17 cellular contexts compared by ENCODE assay signal in genomic region chr6:45599053-45599452, GRCh38.
A peak's percentile ranks its signal among the peaks of the same experiment; 100 is the strongest.
DNase-seq lines count a peak whose midpoint lies in the region; ATAC-seq, FAIRE-seq and TF ChIP-seq lines count a peak whose summit lies in the region.
"Had no signal": no experiment of that assay in that cellular context is flagged by ENCODE, and none has a peak within 500 bp of the region (broad histone marks: within the 10 kb centered on the region; RNA-seq: fewer than 3 reads in every experiment).

No MANE protein-coding gene starts in this region.

- no peak overlapping the region for H2AFZ ChIP-seq in GM23338
- H2AFZ ChIP-seq in SK-N-SH (ENCODE audit: low read depth): no peak overlapping the region

- H3K4me3 ChIP-seq in HEK293 (ENCODE audit: low read depth, low read length): no peak overlapping the region
- no peak overlapping the region for H3K4me3 ChIP-seq in bronchial epithelial cell (ENCODE audit: low read depth, low read length)
- no peak overlapping the region for H3K4me3 ChIP-seq in fibroblast of pulmonary artery (replicated peaks; ENCODE audit: low read depth, low read length)
- no peak overlapping the region for H3K4me3 ChIP-seq in GM23338
- H3K4me3 ChIP-seq in SK-N-SH (ENCODE audit: low read depth in 2 of 2, low read length in 1 of 2): no peak overlapping the region
- H3K4me3 ChIP-seq: BLaER1 treated with 17β-estradiol and CSF1 and Interleukin-3, amounts not matched to agents 10 nM and 100 nM; GM12878 had no signal

- DNase-seq in ELR (ENCODE audit: low read depth): peak; percentile 32
- peak; percentile 81 for DNase-seq in bronchial epithelial cell (ENCODE audit: low read depth)
- peak; percentile 35 for DNase-seq in fibroblast of pulmonary artery (ENCODE audit: low read depth)
- no peak for DNase-seq in GM23338 (ENCODE audit: low spot score)
- DNase-seq in activated T-cell treated with anti-CD3 and anti-CD28 coated beads, Interleukin-2, amount 50 U/mL, for 72 hours: no peak
- no peak for DNase-seq in SK-N-SH
- DNase-seq: ACHN; Calu3; CD4-positive, CD25-positive, alpha-beta regulatory T cell; DMS 273 treated with DMSO at 0.1 percent for 48 hours; IMR-90; KBM-7 had no signal

- H3K36me3 ChIP-seq in HEK293 (ENCODE audit: control insufficient read depth in 2 of 2, insufficient read depth in 1 of 2, low read length in 2 of 2): no peaks in the 10 kb centered on the region
- no peaks in the 10 kb centered on the region for H3K36me3 ChIP-seq in bronchial epithelial cell (ENCODE audit: control insufficient read depth, insufficient read depth, low read length)
- no peaks in the 10 kb centered on the region for H3K36me3 ChIP-seq in GM23338 (ENCODE audit: insufficient read depth)
- H3K36me3 ChIP-seq in SK-N-SH (replicated peaks in 1 of 2; ENCODE audit: control insufficient read depth in 1 of 2, insufficient read depth in 2 of 2, low read length in 1 of 2): no peaks in the 10 kb centered on the region
- H3K36me3 ChIP-seq: BLaER1 treated with 17β-estradiol and CSF1 and Interleukin-3, amounts not matched to agents 10 nM and 100 nM had no signal

- H3K4me1 ChIP-seq in HEK293 (ENCODE audit: control insufficient read depth, insufficient read depth, low read length) (peaks cover 8% of the 10 kb centered on the region; the same call in 1 of the 2 replicates), GM23338 (ENCODE audit: insufficient read depth) (peaks cover 4% of the 10 kb centered on the region; the same call in 1 of the 2 replicates), SK-N-SH (ENCODE audit: control insufficient read depth in 1 of 2, insufficient read depth in 2 of 2, low read depth in 1 of 2, low read length in 1 of 2) (no peaks in the 10 kb centered on the region)
- H3K4me1 ChIP-seq: BLaER1 treated with 17β-estradiol and CSF1 and Interleukin-3, amounts not matched to agents 10 nM and 100 nM had no signal

- H4K20me1 ChIP-seq in GM23338 (replicated peaks; ENCODE audit: insufficient read depth): no peaks in the 10 kb centered on the region
- H4K20me1 ChIP-seq in SK-N-SH (ENCODE audit: insufficient read depth): no peaks in the 10 kb centered on the region
- H4K20me1 ChIP-seq: BLaER1 treated with 17β-estradiol and CSF1 and Interleukin-3, amounts not matched to agents 10 nM and 100 nM had no signal

- H3K9me2 ChIP-seq in GM23338 (ENCODE audit: insufficient read depth) (no peaks in the 10 kb centered on the region), SK-N-SH (no peaks in the 10 kb centered on the region)

- TF ChIP-seq CTCF in HEK293 (tag by site-specific recombination; IDR thresholded peaks at IDR 0.05): no peak
- TF ChIP-seq CTCF in bronchial epithelial cell (IDR thresholded peaks at IDR 0.05; ENCODE audit: insufficient read depth, low read length, severe bottlenecking): no peak
- no peak for TF ChIP-seq CTCF in fibroblast of pulmonary artery (IDR thresholded peaks at IDR 0.05; ENCODE audit: low read length, missing control alignments)
- no peak for TF ChIP-seq CTCF in GM23338 (conservative IDR thresholded peaks at IDR 0.05; ENCODE audit: low read depth in 2 of 2)
- no peak for TF ChIP-seq CTCF in SK-N-SH (IDR thresholded peaks at IDR 0.05)

- H3F3A ChIP-seq in GM23338 (replicated peaks; ENCODE audit: low read depth): no peaks in the 10 kb centered on the region
- H3F3A ChIP-seq in SK-N-SH (replicated peaks; ENCODE audit: insufficient read depth): no peaks in the 10 kb centered on the region

- H3K36me3 Mint-ChIP-seq in GM23338 (ENCODE audit: low read depth): no peaks in the 10 kb centered on the region
- peaks cover 11 to 28% of the 10 kb centered on the region in 2 donors for H3K36me3 Mint-ChIP-seq in activated T-cell treated with anti-CD3 and anti-CD28 coated beads, Interleukin-2, amount 50 U/mL, for 72 hours (ENCODE audit: insufficient read depth in 2 of 2)

- no peak overlapping the region for H3K27ac Mint-ChIP-seq in GM23338
- no peak overlapping the region for H3K27ac Mint-ChIP-seq in activated T-cell treated with anti-CD3 and anti-CD28 coated beads, Interleukin-2, amount 50 U/mL, for 72 hours
- H3K27ac Mint-ChIP-seq: CD4-positive, CD25-positive, alpha-beta regulatory T cell had no signal

- no peak for FAIRE-seq in bronchial epithelial cell (lab: Jason Lieb, UNC)
- FAIRE-seq: GM12878 had no signal

- CTCF ChIA-PET in HEK293 (lab: Yijun Ruan, JAX) (no interaction called here), SK-N-SH (lab: Yijun Ruan, JAX) (no interaction called here)

- no peaks in the 10 kb centered on the region for H3K9me3 Mint-ChIP-seq in GM23338
- H3K9me3 Mint-ChIP-seq in activated T-cell treated with anti-CD3 and anti-CD28 coated beads, Interleukin-2, amount 50 U/mL, for 72 hours: peaks cover 9 to 10% of the 10 kb centered on the region in 2 donors

- H3K9me3 ChIP-seq in HEK293 (ENCODE audit: control insufficient read depth, insufficient read depth, low read depth, low read length) (no peaks in the 10 kb centered on the region), SK-N-SH (0 out of 2 replicates have a peak, but pooled peaks cover 6% of the 10 kb centered on the region)

- no peak for TF ChIP-seq RAD21 in SK-N-SH (IDR thresholded peaks at IDR 0.05; ENCODE audit: low read length)

- no peaks in the 10 kb centered on the region for H3K27me3 Mint-ChIP-seq in GM23338 (ENCODE audit: insufficient read depth, low read depth, poor library complexity)
- H3K27me3 Mint-ChIP-seq in activated T-cell treated with anti-CD3 and anti-CD28 coated beads, Interleukin-2, amount 50 U/mL, for 72 hours (ENCODE audit: low read depth): no peaks in the 10 kb centered on the region

- H3K79me2 ChIP-seq in GM23338 (replicated peaks; ENCODE audit: insufficient read depth) (no peaks in the 10 kb centered on the region), SK-N-SH (ENCODE audit: insufficient read depth) (no peaks in the 10 kb centered on the region)

- H3K9ac ChIP-seq in SK-N-SH: no peak overlapping the region
- H3K9ac ChIP-seq: BLaER1 treated with 17β-estradiol and CSF1 and Interleukin-3, amounts not matched to agents 10 nM and 100 nM had no signal

- no peak overlapping the region for H3K4me3 Mint-ChIP-seq in GM23338
- H3K4me3 Mint-ChIP-seq in activated T-cell treated with anti-CD3 and anti-CD28 coated beads, Interleukin-2, amount 50 U/mL, for 72 hours: no peak overlapping the region
- H3K4me3 Mint-ChIP-seq: CD4-positive, CD25-positive, alpha-beta regulatory T cell had no signal

- H3K27me3 ChIP-seq in bronchial epithelial cell (ENCODE audit: control insufficient read depth, insufficient read depth, low read length) (no peaks in the 10 kb centered on the region), GM23338 (ENCODE audit: insufficient read depth) (no peaks in the 10 kb centered on the region), SK-N-SH (ENCODE audit: insufficient read depth) (no peaks in the 10 kb centered on the region)
- H3K27me3 ChIP-seq: BLaER1 treated with 17β-estradiol and CSF1 and Interleukin-3, amounts not matched to agents 10 nM and 100 nM had no signal

- TF ChIP-seq EP300 in SK-N-SH (IDR thresholded peaks at IDR 0.05; ENCODE audit: borderline replicate concordance in 1 of 2, low read depth in 1 of 2, low read length in 1 of 2): no peak

- peaks cover 6% of the 10 kb centered on the region; the same call in 1 of the 3 replicates for H3K4me1 Mint-ChIP-seq in GM23338
- peaks cover 33% of the 10 kb centered on the region for H3K4me1 Mint-ChIP-seq in activated T-cell treated with anti-CD3 and anti-CD28 coated beads, Interleukin-2, amount 50 U/mL, for 72 hours (ENCODE audit: low read depth)

- no peak overlapping the region for H3K4me2 ChIP-seq in GM23338
- no peak overlapping the region for H3K4me2 ChIP-seq in SK-N-SH
- H3K4me2 ChIP-seq: BLaER1 treated with 17β-estradiol and CSF1 and Interleukin-3, amounts not matched to agents 10 nM and 100 nM had no signal

- H3K27ac ChIP-seq in HEK293 (ENCODE audit: extremely low read depth, low read depth, low read length) (no peak overlapping the region), GM23338 (ENCODE audit: low read depth) (no peak overlapping the region), SK-N-SH (ENCODE audit: low read depth in 2 of 2, low read length in 1 of 2) (no peak overlapping the region)
- H3K27ac ChIP-seq: BLaER1 treated with 17β-estradiol and CSF1 and Interleukin-3, amounts not matched to agents 10 nM and 100 nM had no signal

- POLR2A ChIA-PET in HEK293 (lab: Yijun Ruan, JAX): no interaction called here
- POLR2A ChIA-PET in SK-N-SH (lab: Yijun Ruan, JAX): no interaction called here

- ATAC-seq in HG03159 (IDR thresholded peaks at IDR 0.05; ENCODE audit: unreplicated experiment) (no peak), GM23338 (no peak)
- no peak for ATAC-seq in activated T-cell treated with anti-CD3 and anti-CD28 coated beads, Interleukin-2, amount 50 U/mL, for 72 hours (replicated peaks in 1 of 2)
- ATAC-seq: GM12878, HCT116 had no signal

TF ChIP-seq in HEK293, 187 proteins besides CTCF, POLR2A, EP300 and RAD21 (continues in another document):
- TF ChIP-seq ZNF211 (tag by site-specific recombination; IDR thresholded peaks at IDR 0.05; ENCODE audit: low read depth) (no peak), EGR2 (tag by site-specific recombination; IDR thresholded peaks at IDR 0.05; ENCODE audit: low read depth) (no peak), ZXDB (tag by site-specific recombination; IDR thresholded peaks at IDR 0.05) (no peak)

TF ChIP-seq in GM23338, 12 proteins besides CTCF, POLR2A, EP300 and RAD21 (continues in another document):
- TF ChIP-seq POLR2AphosphoS5 (IDR thresholded peaks at IDR 0.05; ENCODE audit: low read depth): no peak

TF ChIP-seq in SK-N-SH, 30 proteins besides CTCF, POLR2A, EP300 and RAD21 (continues in another document):
- TF ChIP-seq TAF1 (IDR thresholded peaks at IDR 0.05; ENCODE audit: borderline replicate concordance, low read depth, low read length) (no peak), RCOR1 (IDR thresholded peaks at IDR 0.05; ENCODE audit: low read length) (no peak), FOXJ3 (CRISPR knock-in tag; IDR thresholded peaks at IDR 0.05) (no peak), FOSL2 (IDR thresholded peaks at IDR 0.05; ENCODE audit: borderline replicate concordance, low read depth) (no peak)

Comparison
In these comparisons a context has a peak if more than half of its experiments do, and no peak if none do; other contexts are left out.
1. DNase-seq: peak in ELR (single experiment), bronchial epithelial cell (single experiment) and fibroblast of pulmonary artery (single experiment); none in GM23338 (single experiment), activated T-cell treated with anti-CD3 and anti-CD28 coated beads, Interleukin-2, amount 50 U/mL, for 72 hours (0 of 2) and SK-N-SH (single experiment).